ENCODE assay signal across 15 cellular contexts in the genomic region with DNA sequence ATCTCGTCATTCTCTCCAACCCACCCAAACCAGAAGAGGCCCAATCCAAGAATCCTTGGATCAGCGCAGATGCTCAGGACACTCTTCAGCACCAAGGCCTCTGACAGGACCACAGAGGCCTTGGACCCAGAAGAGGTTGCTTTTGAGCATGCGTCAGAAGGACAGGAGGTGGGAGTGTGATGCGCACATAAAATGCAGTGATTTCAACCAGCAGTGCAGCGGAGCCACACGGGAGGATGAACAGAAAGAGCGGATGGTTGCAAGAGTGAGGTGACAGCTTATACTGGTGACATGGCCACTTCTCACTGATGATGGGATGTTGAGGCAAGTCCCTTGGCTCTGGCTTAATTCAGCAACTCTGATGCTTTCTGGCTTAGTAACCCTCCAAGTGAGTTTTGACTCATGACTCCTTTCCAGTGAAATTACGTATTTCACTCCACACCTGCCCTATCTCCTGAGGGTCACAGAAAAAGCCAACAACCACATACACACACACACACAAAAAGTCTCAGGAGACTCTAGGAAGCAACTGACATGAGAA. TPM values are rescaled to one million over a fixed set of nuclear protein-coding genes. Genes with fewer than 3 reads are reported as not detected.
DNase-seq lines count a peak whose midpoint lies in the region; ATAC-seq, FAIRE-seq and TF ChIP-seq lines count a peak whose summit lies in the region.
"Had no signal": no experiment of that assay in that cellular context is flagged by ENCODE, and none has a peak within 500 bp of the region (broad histone marks: within the 10 kb centered on the region; RNA-seq: fewer than 3 reads in every experiment).

No MANE protein-coding gene starts in this region.

- intact Hi-C loops in activated CD4-positive, alpha-beta T cell treated with anti-CD3 and anti-CD28 coated beads for 36 hours (cut with DNase I, micrococcal nuclease) = no loop called here
- intact Hi-C loops in lower lobe of right lung (cut with DNase I) = no loop called here

- H3K36me3 Mint-ChIP-seq in activated CD4-positive, alpha-beta T cell treated with anti-CD3 and anti-CD28 coated beads for 36 hours (ENCODE audit: low read depth) = peaks cover 11% of the 10 kb centered on the region

- no peak for TF ChIP-seq EP300 in suprapubic skin (IDR thresholded peaks at IDR 0.05)

- CTCF ChIA-PET in activated CD4-positive, alpha-beta T cell treated with anti-CD3 and anti-CD28 coated beads for 36 hours (lab: Charles Lee) = interaction anchor here (0.7 to 1.0 kb wide), 3 partner anchors 9 to 130 kb away, joined by 3 read pairs; no protein-coding TSS in a partner anchor

- no peak for TF ChIP-seq CTCF in bronchial epithelial cell (IDR thresholded peaks at IDR 0.05; ENCODE audit: insufficient read depth, low read length, severe bottlenecking)
- TF ChIP-seq CTCF in lower lobe of right lung (IDR thresholded peaks at IDR 0.05) = no peak
- no peak for TF ChIP-seq CTCF in suprapubic skin (IDR thresholded peaks at IDR 0.05)

- peaks cover 67% of the 10 kb centered on the region for H3K4me1 ChIP-seq in lower lobe of right lung
- peaks cover 37% of the 10 kb centered on the region for H3K4me1 ChIP-seq in suprapubic skin

- H3K9me3 ChIP-seq in lower lobe of right lung = no peaks in the 10 kb centered on the region
- no peaks in the 10 kb centered on the region for H3K9me3 ChIP-seq in suprapubic skin

- peaks cover 11% of the 10 kb centered on the region for H3K36me3 ChIP-seq in bronchial epithelial cell (ENCODE audit: control insufficient read depth, insufficient read depth, low read length)
- H3K36me3 ChIP-seq in lower lobe of right lung = peaks cover 34% of the 10 kb centered on the region
- peaks cover 16% of the 10 kb centered on the region for H3K36me3 ChIP-seq in suprapubic skin

- no peaks in the 10 kb centered on the region for H3K27me3 Mint-ChIP-seq in activated CD4-positive, alpha-beta T cell treated with anti-CD3 and anti-CD28 coated beads for 36 hours

- ATAC-seq in activated CD4-positive, alpha-beta T cell treated with anti-CD3 and anti-CD28 coated beads for 36 hours = peak; percentile 73
- ATAC-seq in lower lobe of right lung = no peak
- no peak for ATAC-seq in HG02938 (IDR thresholded peaks at IDR 0.05; ENCODE audit: unreplicated experiment)

- WGBS in suprapubic skin = 88% methylated on average over 8 of the region's 8 CpGs

- POLR2A ChIA-PET in activated CD4-positive, alpha-beta T cell treated with anti-CD3 and anti-CD28 coated beads for 36 hours (lab: Charles Lee) = interaction anchor here (1.8 kb wide), 1 partner anchor 9 kb away, joined by 5 read pairs; no protein-coding TSS in a partner anchor

- H3K27ac ChIP-seq in lower lobe of right lung (peak overlapping the region; percentile 81), suprapubic skin (peak overlapping the region; percentile 56)

- no peak overlapping the region for H3K27ac Mint-ChIP-seq in activated CD4-positive, alpha-beta T cell treated with anti-CD3 and anti-CD28 coated beads for 36 hours

- H3K27me3 ChIP-seq in bronchial epithelial cell (ENCODE audit: control insufficient read depth, insufficient read depth, low read length) (no peaks in the 10 kb centered on the region), lower lobe of right lung (ENCODE audit: low read depth) (no peaks in the 10 kb centered on the region), suprapubic skin (no peaks in the 10 kb centered on the region)

- H3K4me3 Mint-ChIP-seq in activated CD4-positive, alpha-beta T cell treated with anti-CD3 and anti-CD28 coated beads for 36 hours = no peak overlapping the region

- no peak overlapping the region for H3K4me3 ChIP-seq in bronchial epithelial cell (ENCODE audit: low read depth, low read length)
- no peak overlapping the region for H3K4me3 ChIP-seq in lower lobe of right lung
- H3K4me3 ChIP-seq in suprapubic skin = no peak overlapping the region

- DNase-seq in activated CD4-positive, alpha-beta T cell treated with anti-CD3 and anti-CD28 coated beads for 36 hours = no peak
- no peak for DNase-seq in activated CD4-positive, alpha-beta T cell treated with anti-CD3 and anti-CD28 coated beads, Interleukin-2, amount 50 U/mL, for 1 hour
- DNase-seq in bronchial epithelial cell (ENCODE audit: low read depth) = no peak
- DNase-seq in lower lobe of right lung = no peak
- DNase-seq in suprapubic skin (ENCODE audit: low spot score in 2 of 2) = peak in 1 of 2 donors; percentile 26
- no peak for DNase-seq in NCI-H1436 treated with DMSO at 0.1 percent for 48 hours (lab: John Stamatoyannopoulos, UW)
- DNase-seq in SHP77 (lab: John Stamatoyannopoulos, UW) = no peak
- DNase-seq: activated CD4-positive, alpha-beta T cell treated with anti-CD3 and anti-CD28 coated beads for 48 hours; activated naive CD4-positive, alpha-beta T cell treated with Interleukin-2 at 50 U/mL for 16 hours; cerebellar nuclear complex; erythroblast; NCI-H1930 had no signal

- H3K9me3 Mint-ChIP-seq in activated CD4-positive, alpha-beta T cell treated with anti-CD3 and anti-CD28 coated beads for 36 hours (ENCODE audit: low read depth) = no peaks in the 10 kb centered on the region

- no peak for TF ChIP-seq POLR2A in suprapubic skin (IDR thresholded peaks at IDR 0.05)

- FAIRE-seq in bronchial epithelial cell (lab: Jason Lieb, UNC) = peak; percentile 52
- FAIRE-seq: GM12892, RCC 7860 had no signal

- peaks cover 5% of the 10 kb centered on the region for H3K4me1 Mint-ChIP-seq in activated CD4-positive, alpha-beta T cell treated with anti-CD3 and anti-CD28 coated beads for 36 hours

RNA-seq across cellular contexts. Expression of a gene that starts 25.2 kb away (rescaled TPM):
- 10 to 100 TPM; 23.7 to 26.8 TPM for total RNA-seq in activated CD4-positive, alpha-beta T cell treated with anti-CD3 and anti-CD28 coated beads for 36 hours
- 22.1 and 35.2 TPM in 2 replicates for total RNA-seq in bronchial epithelial cell
- total RNA-seq in lower lobe of right lung = 39.7 TPM
- 10 to 100 TPM; 21.2 to 41.1 (median 35.1) TPM for total RNA-seq in suprapubic skin
